ENCODE assay signal across 8 cellular contexts in genomic region chrX:46836701-46837542, GRCh38. TPM values are rescaled to one million over a fixed set of nuclear protein-coding genes. Genes with fewer than 3 reads are reported as not detected.
DNase-seq lines count a peak whose midpoint lies in the region; ATAC-seq and TF ChIP-seq lines count a peak whose summit lies in the region.

Gene RP2 (plus strand): TSS chrX:46837043. CDS start chrX:46837101, 58 bp downstream.

- H3K4me1 ChIP-seq in RWPE2 (ENCODE audit: insufficient read depth, poor library complexity, severe bottlenecking): peaks cover 20% of the 10 kb centered on the region

- H3K27ac Mint-ChIP-seq in natural killer cell: peak within 1 kb of the TSS; percentile 95 to 98

- H3K4me3 ChIP-seq in LNCaP clone FGC (ENCODE audit: low read depth, low read length): peak within 1 kb of the TSS; percentile 74
- peak within 1 kb of the TSS; percentile 84 for H3K4me3 ChIP-seq in RWPE2 (ENCODE audit: severe bottlenecking)
- H3K4me3 ChIP-seq in fibroblast of pulmonary artery (replicated peaks; ENCODE audit: low read depth, low read length): peak within 1 kb of the TSS; percentile 79

- H3K36me3 ChIP-seq in RWPE2 (ENCODE audit: low read depth): no peaks in the 10 kb centered on the region

- peaks cover 14 to 17% of the 10 kb centered on the region in 2 donors for H3K4me1 Mint-ChIP-seq in natural killer cell

- DNase-seq in EL: peak; percentile 93
- peak; percentile 92 for DNase-seq in H4 (ENCODE audit: low spot score)
- DNase-seq in LNCaP clone FGC (ENCODE audit: low read depth): peak; percentile 76
- peak; percentile 86 for DNase-seq in RWPE2 (ENCODE audit: low spot score)
- DNase-seq in activated effector memory CD4-positive, alpha-beta T cell treated with Interleukin-2 at 50 U/mL for 16 hours: peak; percentile 73
- DNase-seq in fibroblast of pulmonary artery (ENCODE audit: low read depth): peak; percentile 93
- DNase-seq in natural killer cell: peak; percentile 80
- peak; percentile 73 to 83 (median 78) for DNase-seq in stimulated activated naive CD4-positive, alpha-beta T cell (lab: John Stamatoyannopoulos, UW)

- peak within 1 kb of the TSS; percentile 98 for H3K4me3 Mint-ChIP-seq in natural killer cell

- no peaks in the 10 kb centered on the region for H3K27me3 Mint-ChIP-seq in natural killer cell (ENCODE audit: low read depth in 2 of 2)

- H3K36me3 Mint-ChIP-seq in natural killer cell: no peaks in the 10 kb centered on the region

- intact Hi-C loops in natural killer cell (cut with micrococcal nuclease): no loop called here

- ATAC-seq in RWPE2 (ENCODE audit: low read depth): peak; percentile 96
- ATAC-seq in natural killer cell: peak; percentile 91 to 98 (median 96)

- H3K27ac ChIP-seq in RWPE2 (ENCODE audit: poor library complexity, severe bottlenecking): peak within 1 kb of the TSS; percentile 71

- H3K27me3 ChIP-seq in RWPE2 (ENCODE audit: insufficient read depth, poor library complexity, severe bottlenecking): no peaks in the 10 kb centered on the region

- TF ChIP-seq CTCF in LNCaP clone FGC (IDR thresholded peaks at IDR 0.05; ENCODE audit: control insufficient read depth, extremely low read depth, insufficient read depth) (no peak), RWPE2 (IDR thresholded peaks at IDR 0.05; ENCODE audit: poor library complexity, severe bottlenecking) (no peak), fibroblast of pulmonary artery (IDR thresholded peaks at IDR 0.05; ENCODE audit: low read length, missing control alignments) (no peak), natural killer cell (IDR thresholded peaks at IDR 0.05) (no peak)

- H3K9me3 Mint-ChIP-seq in natural killer cell: no peaks in the 10 kb centered on the region

- no peaks in the 10 kb centered on the region for H3K9me3 ChIP-seq in RWPE2 (ENCODE audit: severe bottlenecking)

RNA-seq across cellular contexts. Expression of gene RP2, which starts in this region (rescaled TPM):
- total RNA-seq in H4 (2014; rRNA removed; shearing (Covaris generic)): 14.8 and 17.4 TPM in 2 replicates
- total RNA-seq in natural killer cell: 10 to 100 TPM; 10.2 to 13.9 (median 10.8) TPM

Comparison
In these comparisons a context has a peak if more than half of its experiments do, and no peak if none do; other contexts are left out.
1. Peak in every context shown above with its lines: DNase-seq, ATAC-seq, H3K4me3 ChIP-seq and H3K27ac ChIP-seq.